ENCODE assay signal across 21 cellular contexts in the genomic region with DNA sequence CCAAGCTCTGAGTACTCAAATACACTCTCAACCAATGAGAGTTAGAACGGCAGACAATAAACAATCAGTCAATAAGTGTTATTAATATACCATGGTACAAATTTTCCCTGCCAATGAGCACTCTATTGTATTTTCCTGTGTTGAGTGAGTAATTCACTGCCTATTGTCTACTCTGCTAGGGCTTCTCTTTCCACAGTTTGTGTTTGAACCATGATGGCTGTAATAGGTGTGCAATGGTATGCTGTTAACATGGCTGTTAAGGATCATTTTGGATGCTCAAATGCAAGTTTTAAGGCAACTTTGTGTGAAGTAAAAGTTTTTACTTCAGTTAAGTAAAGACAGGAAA. TPM values are rescaled to one million over a fixed set of nuclear protein-coding genes. Genes with fewer than 3 reads are reported as not detected.
DNase-seq lines count a peak whose midpoint lies in the region; ATAC-seq and TF ChIP-seq lines count a peak whose summit lies in the region.
"Had no signal": no experiment of that assay in that cellular context is flagged by ENCODE, and none has a peak within 500 bp of the region (broad histone marks: within the 10 kb centered on the region; RNA-seq: fewer than 3 reads in every experiment).

No MANE protein-coding gene starts in this region.

- H3K27me3 ChIP-seq in vagina: no peaks in the 10 kb centered on the region
- H3K27me3 ChIP-seq: cardiac muscle cell, MG63, sigmoid colon, suprapubic skin had no signal

- H3K27me3 Mint-ChIP-seq in stimulated activated naive CD8-positive, alpha-beta T cell treated with anti-CD3 and anti-CD28 coated beads, Interleukin-15, Interleukin-2, amounts not matched to agents 100 ng/mL and 50 ng/mL, for 24 hours: no peaks in the 10 kb centered on the region
- peaks cover 2% of the 10 kb centered on the region; the same call in 1 of the 2 replicates for H3K27me3 Mint-ChIP-seq in HFFc6 (ENCODE audit: insufficient read depth)
- H3K27me3 Mint-ChIP-seq in central memory CD8-positive, alpha-beta T cell: no peaks in the 10 kb centered on the region
- H3K27me3 Mint-ChIP-seq: activated CD4-positive, alpha-beta T cell treated with anti-CD3 and anti-CD28 coated beads, Interleukin-2, amount 10 ng/mL, durations not matched to agents 24 days and 14 days had no signal

- H3K9me3 ChIP-seq in vagina: no peaks in the 10 kb centered on the region
- H3K9me3 ChIP-seq: MG63, sigmoid colon, suprapubic skin had no signal

- peaks cover 5% of the 10 kb centered on the region for H3K4me1 ChIP-seq in vagina
- H3K4me1 ChIP-seq: sigmoid colon, suprapubic skin had no signal

- no peak for TF ChIP-seq POLR2A in vagina (IDR thresholded peaks at IDR 0.05)

- peak overlapping the region; percentile 85 for H3K27ac Mint-ChIP-seq in stimulated activated naive CD8-positive, alpha-beta T cell treated with anti-CD3 and anti-CD28 coated beads, Interleukin-15, Interleukin-2, amounts not matched to agents 100 ng/mL and 50 ng/mL, for 24 hours
- 0 out of 2 replicates have a peak overlapping the region, but pooled peaks have one; percentile 27 for H3K27ac Mint-ChIP-seq in HFFc6
- H3K27ac Mint-ChIP-seq in central memory CD8-positive, alpha-beta T cell (ENCODE audit: low read depth): peak overlapping the region; percentile 68

- H3K4me1 Mint-ChIP-seq in stimulated activated naive CD8-positive, alpha-beta T cell treated with anti-CD3 and anti-CD28 coated beads, Interleukin-15, Interleukin-2, amounts not matched to agents 100 ng/mL and 50 ng/mL, for 24 hours (ENCODE audit: low read depth): peaks cover 61% of the 10 kb centered on the region
- peaks cover 34% of the 10 kb centered on the region for H3K4me1 Mint-ChIP-seq in HFFc6 (ENCODE audit: low read depth)
- peaks cover 49% of the 10 kb centered on the region for H3K4me1 Mint-ChIP-seq in central memory CD8-positive, alpha-beta T cell

- TF ChIP-seq CTCF in HFFc6 (IDR thresholded peaks at IDR 0.05) (no peak), vagina (IDR thresholded peaks at IDR 0.05) (no peak)

- H3K9me3 Mint-ChIP-seq in stimulated activated naive CD8-positive, alpha-beta T cell treated with anti-CD3 and anti-CD28 coated beads, Interleukin-15, Interleukin-2, amounts not matched to agents 100 ng/mL and 50 ng/mL, for 24 hours: no peaks in the 10 kb centered on the region
- H3K9me3 Mint-ChIP-seq in HFFc6: no peaks in the 10 kb centered on the region
- H3K9me3 Mint-ChIP-seq in central memory CD8-positive, alpha-beta T cell: no peaks in the 10 kb centered on the region
- H3K9me3 Mint-ChIP-seq: activated CD4-positive, alpha-beta T cell treated with anti-CD3 and anti-CD28 coated beads, Interleukin-2, amount 10 ng/mL, durations not matched to agents 24 days and 14 days had no signal

- no peak overlapping the region for H3K27ac ChIP-seq in vagina
- H3K27ac ChIP-seq: cardiac muscle cell, dorsolateral prefrontal cortex, sigmoid colon, suprapubic skin had no signal

- no peak for DNase-seq in stimulated activated naive CD8-positive, alpha-beta T cell treated with anti-CD3 and anti-CD28 coated beads, Interleukin-15, Interleukin-2, amounts not matched to agents 100 U/mL and 50 U/mL, for 24 hours
- DNase-seq in HFFc6: no peak
- DNase-seq in central memory CD8-positive, alpha-beta T cell (ENCODE audit: low spot score in 2 of 2): no peak
- no peak for DNase-seq in NK-92 (lab: John Stamatoyannopoulos, UW; ENCODE audit: unreplicated experiment)
- no peak for DNase-seq in vagina (ENCODE audit: extremely low spot score in 2 of 2)
- DNase-seq: activated CD4-positive, alpha-beta T cell treated with anti-CD3 and anti-CD28 coated beads, Interleukin-2, amount 10 ng/mL, durations not matched to agents 24 days and 14 days; activated CD8-positive, alpha-beta memory T cell treated with anti-CD3 and anti-CD28 coated beads, Interleukin-2, amount 50 U/mL, for 4 hours; activated gamma-delta T cell; amygdala; dorsolateral prefrontal cortex; GOT3; MG63; NCI-H1436; NCI-H510A treated with DMSO at 0.1 percent for 48 hours; NK-92 treated with Interleukin-12 subunit alpha and Interleukin-12 subunit beta, amount 100 ng/mL, for 24 hours; sigmoid colon had no signal

- H3K36me3 ChIP-seq in vagina: peaks cover 0 to 3% of the 10 kb centered on the region in 2 donors
- H3K36me3 ChIP-seq: cardiac muscle cell, MG63, sigmoid colon, suprapubic skin had no signal

- intact Hi-C loops in vagina (cut with DNase I): no loop called here

- peaks cover 55% of the 10 kb centered on the region for H3K36me3 Mint-ChIP-seq in stimulated activated naive CD8-positive, alpha-beta T cell treated with anti-CD3 and anti-CD28 coated beads, Interleukin-15, Interleukin-2, amounts not matched to agents 100 ng/mL and 50 ng/mL, for 24 hours (ENCODE audit: low read depth)
- H3K36me3 Mint-ChIP-seq in HFFc6 (ENCODE audit: low read depth): peaks cover 6% of the 10 kb centered on the region
- H3K36me3 Mint-ChIP-seq in central memory CD8-positive, alpha-beta T cell (ENCODE audit: insufficient read depth): peaks cover 24% of the 10 kb centered on the region

- H3K4me3 Mint-ChIP-seq in stimulated activated naive CD8-positive, alpha-beta T cell treated with anti-CD3 and anti-CD28 coated beads, Interleukin-15, Interleukin-2, amounts not matched to agents 100 ng/mL and 50 ng/mL, for 24 hours: no peak overlapping the region
- no peak overlapping the region for H3K4me3 Mint-ChIP-seq in HFFc6
- no peak overlapping the region for H3K4me3 Mint-ChIP-seq in central memory CD8-positive, alpha-beta T cell
- H3K4me3 Mint-ChIP-seq: activated CD4-positive, alpha-beta T cell treated with anti-CD3 and anti-CD28 coated beads, Interleukin-2, amount 10 ng/mL, durations not matched to agents 24 days and 14 days had no signal

- no peak overlapping the region for H3K4me3 ChIP-seq in vagina
- H3K4me3 ChIP-seq: cardiac muscle cell, dorsolateral prefrontal cortex, MG63, sigmoid colon, suprapubic skin had no signal

- no peak for ATAC-seq in stimulated activated naive CD8-positive, alpha-beta T cell treated with anti-CD3 and anti-CD28 coated beads, Interleukin-15, Interleukin-2, amounts not matched to agents 100 U/mL and 50 U/mL, for 24 hours
- no peak for ATAC-seq in central memory CD8-positive, alpha-beta T cell (replicated peaks; ENCODE audit: extremely low read depth, poor library complexity, severe bottlenecking)
- ATAC-seq in HG03354 (IDR thresholded peaks at IDR 0.05; ENCODE audit: poor library complexity, severe bottlenecking, unreplicated experiment): no peak
- ATAC-seq: Panc1 had no signal

RNA-seq across cellular contexts. Expression of gene RPS6KA3, which starts 41.2 kb away (rescaled TPM):
- 10 to 100 TPM; 21.5 to 28.3 (median 24.7) TPM for total RNA-seq in HFFc6 (2021; fragmentation: NEBNext Ultra II Directional; extraction: Animal tissue kit (Norgen Biotek cat#: 25700))
- total RNA-seq in vagina: 22.8 TPM

Comparison
In these comparisons a context has a peak if more than half of its experiments do, and no peak if none do; other contexts are left out.
1. H3K27ac Mint-ChIP-seq: peak in every context shown above with its lines; median percentile 85 in stimulated activated naive CD8-positive, alpha-beta T cell treated with anti-CD3 and anti-CD28 coated beads, Interleukin-15, Interleukin-2, amounts not matched to agents 100 ng/mL and 50 ng/mL, for 24 hours; 68 in central memory CD8-positive, alpha-beta T cell; 27 in HFFc6.